Comparison of ENCODE assay signal across 10 cellular contexts in genomic region chr3:11559816-11560633, GRCh38.
DNase-seq lines count a peak whose midpoint lies in the region; ATAC-seq and TF ChIP-seq lines count a peak whose summit lies in the region.
"Had no signal": no experiment of that assay in that cellular context is flagged by ENCODE, and none has a peak within 500 bp of the region (broad histone marks: within the 10 kb centered on the region; RNA-seq: fewer than 3 reads in every experiment).

No MANE protein-coding gene starts in this region.

- peaks cover 16 to 18% of the 10 kb centered on the region in 2 donors for H3K36me3 ChIP-seq in thyroid gland

- peak overlapping the region in 2 of 59 donors; percentile 8 for H3K4me3 ChIP-seq in dorsolateral prefrontal cortex
- H3K4me3 ChIP-seq in thyroid gland (replicated peaks in 1 of 3), result no peak overlapping the region

- peaks cover 24% of the 10 kb centered on the region for H3K36me3 Mint-ChIP-seq in activated CD4-positive, alpha-beta T cell treated with anti-CD3 and anti-CD28 coated beads, Interleukin-2, amount 10 ng/mL, durations not matched to agents 24 days and 14 days (ENCODE audit: low read depth)
- H3K36me3 Mint-ChIP-seq in mesothelial cell of epicardium, result peaks cover 11% of the 10 kb centered on the region

- intact Hi-C loops in activated CD4-positive, alpha-beta T cell treated with anti-CD3 and anti-CD28 coated beads, Interleukin-2, amount 10 ng/mL, durations not matched to agents 24 days and 14 days (cut with micrococcal nuclease), result no loop called here
- intact Hi-C loops in dorsolateral prefrontal cortex (cut with DNase I) (loop anchor here in 1 of 2 donors (5.0 to 10.0 kb wide), 2 partner anchors 82 to 105 kb away; partner anchors contain the start of gene VGLL4), thyroid gland (cut with DNase I) (no loop called here)

- ATAC-seq in GM18502 (IDR thresholded peaks at IDR 0.05; ENCODE audit: poor library complexity, unreplicated experiment), result no peak

- no peak for DNase-seq in activated CD4-positive, alpha-beta T cell treated with anti-CD3 and anti-CD28 coated beads, Interleukin-2, amount 10 ng/mL, durations not matched to agents 24 days and 14 days
- no peak for DNase-seq in activated CD4-positive, alpha-beta T cell treated with anti-CD3 and anti-CD28 coated beads for 1 hour
- DNase-seq in dorsolateral prefrontal cortex (peak in 1 of 10 donors; percentile 41), mesothelial cell of epicardium (ENCODE audit: low spot score in 2 of 2, unreplicated experiment in 2 of 2) (no peak), thyroid gland (no peak), DMS 273 treated with DMSO at 0.1 percent for 48 hours (lab: John Stamatoyannopoulos, UW) (no peak)
- DNase-seq in activated CD4-positive, CD25-positive, alpha-beta regulatory T cell (lab: John Stamatoyannopoulos, UW), result no peak
- DNase-seq: activated effector memory CD4-positive, alpha-beta T cell treated with Interleukin-2 at 50 U/mL for 16 hours; DMS79 had no signal

- H3K9me3 ChIP-seq in thyroid gland, result no peaks in the 10 kb centered on the region

- H3K9me3 Mint-ChIP-seq in activated CD4-positive, alpha-beta T cell treated with anti-CD3 and anti-CD28 coated beads, Interleukin-2, amount 10 ng/mL, durations not matched to agents 24 days and 14 days, result no peaks in the 10 kb centered on the region
- H3K9me3 Mint-ChIP-seq in mesothelial cell of epicardium, result no peaks in the 10 kb centered on the region

- H3K27ac Mint-ChIP-seq in activated CD4-positive, alpha-beta T cell treated with anti-CD3 and anti-CD28 coated beads, Interleukin-2, amount 10 ng/mL, durations not matched to agents 24 days and 14 days, result peak overlapping the region; percentile 41
- peak overlapping the region; percentile 28 for H3K27ac Mint-ChIP-seq in mesothelial cell of epicardium

- H3K27ac ChIP-seq in dorsolateral prefrontal cortex (peak overlapping the region in 58 of 59 donors; percentile 20 to 98 (median 77)), thyroid gland (peak overlapping the region in 2 of 3 donors; percentile 40 to 63)

- H3K4me1 Mint-ChIP-seq in activated CD4-positive, alpha-beta T cell treated with anti-CD3 and anti-CD28 coated beads, Interleukin-2, amount 10 ng/mL, durations not matched to agents 24 days and 14 days, result peaks cover 8% of the 10 kb centered on the region
- H3K4me1 Mint-ChIP-seq in mesothelial cell of epicardium, result peaks cover 47% of the 10 kb centered on the region

- no peaks in the 10 kb centered on the region for H3K27me3 Mint-ChIP-seq in activated CD4-positive, alpha-beta T cell treated with anti-CD3 and anti-CD28 coated beads, Interleukin-2, amount 10 ng/mL, durations not matched to agents 24 days and 14 days
- H3K27me3 Mint-ChIP-seq in mesothelial cell of epicardium (ENCODE audit: low read depth), result no peaks in the 10 kb centered on the region

- 64 to 78% methylated on average over 15 of the region's 15 CpGs for WGBS in thyroid gland, 2 donors

- H3K4me1 ChIP-seq in thyroid gland, result peaks cover 18 to 42% of the 10 kb centered on the region in 2 donors

- no peak overlapping the region for H3K4me3 Mint-ChIP-seq in activated CD4-positive, alpha-beta T cell treated with anti-CD3 and anti-CD28 coated beads, Interleukin-2, amount 10 ng/mL, durations not matched to agents 24 days and 14 days
- no peak overlapping the region for H3K4me3 Mint-ChIP-seq in mesothelial cell of epicardium

- TF ChIP-seq CTCF in dorsolateral prefrontal cortex (IDR thresholded peaks at IDR 0.05 in 54 of 56, conservative IDR thresholded peaks at IDR 0.05 in 2 of 56; ENCODE audit: low read depth in 1 of 56, partially characterized antibody in 56 of 56), result no peak
- TF ChIP-seq CTCF in mesothelial cell of epicardium (IDR thresholded peaks at IDR 0.05; ENCODE audit: unreplicated experiment), result no peak
- TF ChIP-seq CTCF in thyroid gland (IDR thresholded peaks at IDR 0.05), result no peak

- H3K27me3 ChIP-seq in dorsolateral prefrontal cortex, result no peaks in the 10 kb centered on the region
- no peaks in the 10 kb centered on the region for H3K27me3 ChIP-seq in thyroid gland

- TF ChIP-seq POLR2A in thyroid gland (IDR thresholded peaks at IDR 0.05), result no peak
